Comparison of ENCODE assay signal across 11 cellular contexts in the genomic region with DNA sequence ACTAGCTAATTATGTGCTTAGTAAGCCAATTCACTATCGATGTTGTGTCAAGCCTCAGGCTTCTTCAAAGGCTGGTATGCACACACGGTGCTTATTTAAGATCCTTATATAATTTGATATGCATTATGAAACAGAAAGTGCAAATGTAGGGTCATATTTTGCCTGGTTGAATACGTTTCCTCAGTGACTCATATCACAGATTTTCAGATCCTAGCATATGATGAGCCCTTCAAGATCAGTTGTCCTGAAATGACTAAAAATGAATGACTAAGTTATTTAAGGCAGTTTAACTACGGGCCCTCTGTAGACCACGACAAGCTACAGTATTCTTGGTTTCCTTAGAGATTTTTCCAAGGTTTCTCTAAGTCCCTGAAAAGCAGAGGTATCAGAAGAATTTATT.
A peak's percentile ranks its signal among the peaks of the same experiment; 100 is the strongest.
DNase-seq lines count a peak whose midpoint lies in the region; ATAC-seq and TF ChIP-seq lines count a peak whose summit lies in the region.
"Had no signal": no experiment of that assay in that cellular context is flagged by ENCODE, and none has a peak within 500 bp of the region (broad histone marks: within the 10 kb centered on the region; RNA-seq: fewer than 3 reads in every experiment).

No MANE protein-coding gene starts in this region.

- no peaks in the 10 kb centered on the region for H3K36me3 ChIP-seq in gastroesophageal sphincter

- 61 to 66% methylated on average over 5 of the region's 5 CpGs for WGBS in gastroesophageal sphincter (ENCODE audit: low coverage in 1 of 2), 2 donors

- H3K9me3 ChIP-seq in gastroesophageal sphincter = no peaks in the 10 kb centered on the region

- no peaks in the 10 kb centered on the region for H3K36me3 Mint-ChIP-seq in CD14-positive monocyte
- H3K36me3 Mint-ChIP-seq: activated naive CD4-positive, alpha-beta T cell treated with anti-CD3 and anti-CD28 coated beads, Interleukin-2, amount 50 U/mL, for 72 hours had no signal

- no peak for TF ChIP-seq POLR2A in gastroesophageal sphincter (IDR thresholded peaks at IDR 0.05)

- no peak overlapping the region for H3K4me3 Mint-ChIP-seq in CD14-positive monocyte

- no peaks in the 10 kb centered on the region for H3K4me1 Mint-ChIP-seq in CD14-positive monocyte

- peaks cover 0 to 3% (median 0%) of the 10 kb centered on the region in 7 donors for H3K9me3 Mint-ChIP-seq in CD14-positive monocyte

- H3K27ac Mint-ChIP-seq in CD14-positive monocyte = no peak overlapping the region
- H3K27ac Mint-ChIP-seq: activated naive CD4-positive, alpha-beta T cell treated with anti-CD3 and anti-CD28 coated beads, Interleukin-2, amount 50 U/mL, for 72 hours had no signal

- no peak overlapping the region for H3K27ac ChIP-seq in gastroesophageal sphincter

- TF ChIP-seq CTCF in CD14-positive monocyte (IDR thresholded peaks at IDR 0.05) (no peak), gastroesophageal sphincter (IDR thresholded peaks at IDR 0.05) (no peak)

- no peaks in the 10 kb centered on the region for H3K27me3 ChIP-seq in gastroesophageal sphincter

- H3K27me3 Mint-ChIP-seq in CD14-positive monocyte (ENCODE audit: low read depth in 3 of 3) = peaks cover 0 to 2% (median 0%) of the 10 kb centered on the region in 3 donors

- DNase-seq in LHCN-M2 (ENCODE audit: low read depth) (peak; percentile 79), renal cortical epithelial cell (ENCODE audit: low read depth) (peak; percentile 16), putamen (ENCODE audit: low spot score) (no peak), HK-2 (ENCODE audit: unreplicated experiment) (no peak), CD14-positive monocyte (ENCODE audit: low spot score) (no peak)
- DNase-seq: left cardiac atrium, RPMI8226 had no signal

- H3K4me1 ChIP-seq in gastroesophageal sphincter = no peaks in the 10 kb centered on the region

- intact Hi-C loops in CD14-positive monocyte (cut with micrococcal nuclease) = no loop called here

- no peak overlapping the region for H3K4me3 ChIP-seq in gastroesophageal sphincter

- no peak for TF ChIP-seq EP300 in gastroesophageal sphincter (IDR thresholded peaks at IDR 0.05)

- ATAC-seq in GM18873 (IDR thresholded peaks at IDR 0.05; ENCODE audit: low FRiP score, unreplicated experiment) (peak; percentile 97), HG02610 (IDR thresholded peaks at IDR 0.05; ENCODE audit: unreplicated experiment) (peak; percentile 100), gastroesophageal sphincter (no peak)
- ATAC-seq: left cardiac atrium had no signal

Comparison
In these comparisons a context has a peak if more than half of its experiments do, and no peak if none do; other contexts are left out.
1. DNase-seq: peak in LHCN-M2 (single experiment) and renal cortical epithelial cell (single experiment); none in putamen (single experiment), HK-2 (single experiment) and CD14-positive monocyte (single experiment).